In genomic region chr2:138035597-138036217, GRCh38 we compare ENCODE assay signal across 17 cellular contexts.
DNase-seq lines count a peak whose midpoint lies in the region; ATAC-seq and TF ChIP-seq lines count a peak whose summit lies in the region.
"Had no signal": no experiment of that assay in that cellular context is flagged by ENCODE, and none has a peak within 500 bp of the region (broad histone marks: within the 10 kb centered on the region; RNA-seq: fewer than 3 reads in every experiment).

No MANE protein-coding gene starts in this region.

- TF ChIP-seq CTCF in fibroblast of villous mesenchyme (IDR thresholded peaks at IDR 0.05; ENCODE audit: insufficient read depth, low read depth, low read length) (no peak), sigmoid colon (IDR thresholded peaks at IDR 0.05) (no peak), HFFc6 (IDR thresholded peaks at IDR 0.05) (no peak)

- no peaks in the 10 kb centered on the region; the same call in 1 of the 2 replicates for H3K4me1 Mint-ChIP-seq in HFFc6 (ENCODE audit: low read depth)
- H3K4me1 Mint-ChIP-seq: T-helper 17 cell had no signal

- no peak overlapping the region; the same call in 1 of the 2 replicates for H3K27ac Mint-ChIP-seq in HFFc6
- H3K27ac Mint-ChIP-seq: T-helper 17 cell had no signal

- DNase-seq in A172 (ENCODE audit: low spot score) = peak; percentile 45
- DNase-seq in GM04503 (ENCODE audit: low read depth) = peak; percentile 44
- DNase-seq in SJSA1 (ENCODE audit: low read depth in 1 of 2, low spot score in 2 of 2) = peak in 1 of 2 experiments; percentile 23
- peak; percentile 68 for DNase-seq in fibroblast of villous mesenchyme (ENCODE audit: low read depth)
- DNase-seq in sigmoid colon = no peak
- no peak for DNase-seq in HFFc6
- no peak for DNase-seq in Right ventricle myocardium inferior (ENCODE audit: missing footprints)
- DNase-seq: ACHN; activated CD4-positive, alpha-beta T cell treated with anti-CD3 and anti-CD28 coated beads for 1 hour; dermis blood vessel endothelial cell; kidney glomerular epithelial cell; NCI-H2081; NCI-H524 treated with DMSO at 0.1 percent for 48 hours; Peyer's patch; T-helper 17 cell; tibial artery had no signal

- intact Hi-C loops in sigmoid colon (cut with DNase I) = no loop called here
- intact Hi-C loops in Right ventricle myocardium inferior (cut with DNase I) = no loop called here

- no peaks in the 10 kb centered on the region for H3K27me3 ChIP-seq in SJSA1 (replicated peaks)
- no peaks in the 10 kb centered on the region for H3K27me3 ChIP-seq in sigmoid colon
- H3K27me3 ChIP-seq: Peyer's patch, tibial artery had no signal

- peak overlapping the region; percentile 3; the same call in 1 of the 2 replicates for H3K27ac ChIP-seq in SJSA1
- H3K27ac ChIP-seq in sigmoid colon = no peak overlapping the region
- H3K27ac ChIP-seq: Peyer's patch, tibial artery had no signal

- ATAC-seq in GM19452 (IDR thresholded peaks at IDR 0.05; ENCODE audit: unreplicated experiment) (no peak), Right ventricle myocardium inferior (no peak)
- ATAC-seq: T-helper 17 cell had no signal

- H3K36me3 ChIP-seq in SJSA1 (no peaks in the 10 kb centered on the region), sigmoid colon (no peaks in the 10 kb centered on the region)
- H3K36me3 ChIP-seq: Peyer's patch, tibial artery had no signal

- H3K27me3 Mint-ChIP-seq in HFFc6 (ENCODE audit: insufficient read depth) = no peaks in the 10 kb centered on the region
- H3K27me3 Mint-ChIP-seq: T-helper 17 cell had no signal

- H3K9me3 Mint-ChIP-seq in HFFc6 = peaks cover 4% of the 10 kb centered on the region; the same call in 1 of the 2 replicates

- 73 to 78% methylated on average over 4 of the region's 4 CpGs for WGBS in sigmoid colon, 2 donors

- H3K4me1 ChIP-seq in SJSA1 (replicated peaks) (peaks cover 14% of the 10 kb centered on the region), sigmoid colon (no peaks in the 10 kb centered on the region)
- H3K4me1 ChIP-seq: Peyer's patch had no signal

- no peak overlapping the region for H3K4me3 Mint-ChIP-seq in HFFc6
- H3K4me3 Mint-ChIP-seq: T-helper 17 cell had no signal

- H3K4me3 ChIP-seq in SJSA1 (no peak overlapping the region), fibroblast of villous mesenchyme (ENCODE audit: low read depth, low read length) (no peak overlapping the region), sigmoid colon (no peak overlapping the region)
- H3K4me3 ChIP-seq: Peyer's patch, tibial artery had no signal

- TF ChIP-seq POLR2A in sigmoid colon (IDR thresholded peaks at IDR 0.05) = no peak

- no peak for TF ChIP-seq EP300 in sigmoid colon (IDR thresholded peaks at IDR 0.05)

- no peaks in the 10 kb centered on the region for H3K36me3 Mint-ChIP-seq in HFFc6 (ENCODE audit: low read depth)

- H3K9me3 ChIP-seq in SJSA1 (replicated peaks) (no peaks in the 10 kb centered on the region), sigmoid colon (no peaks in the 10 kb centered on the region)
- H3K9me3 ChIP-seq: Peyer's patch, tibial artery had no signal

Comparison
In these comparisons a context has a peak if more than half of its experiments do, and no peak if none do; other contexts are left out.
1. DNase-seq: peak in A172 (single experiment), GM04503 (single experiment) and fibroblast of villous mesenchyme (single experiment); none in sigmoid colon (single experiment), HFFc6 (single experiment) and Right ventricle myocardium inferior (single experiment).